ENCODE assay signal across 27 cellular contexts in genomic region chr17:79902146-79902791, GRCh38.
DNase-seq lines count a peak whose midpoint lies in the region; ATAC-seq, FAIRE-seq and TF ChIP-seq lines count a peak whose summit lies in the region.
"Had no signal": no experiment of that assay in that cellular context is flagged by ENCODE, and none has a peak within 500 bp of the region (broad histone marks: within the 10 kb centered on the region; RNA-seq: fewer than 3 reads in every experiment).

No MANE protein-coding gene starts in this region.

- TF ChIP-seq CTCF in natural killer cell (IDR thresholded peaks at IDR 0.05) (no peak), NB4 (IDR thresholded peaks at IDR 0.05; ENCODE audit: low read depth, low read length) (no peak), H1 (IDR thresholded peaks at IDR 0.05; ENCODE audit: control extremely low read depth in 1 of 3, insufficient read depth in 1 of 3, low read depth in 1 of 3, low read length in 3 of 3) (no peak)

- H3K4ac ChIP-seq in H1 (replicated peaks; ENCODE audit: insufficient read length, low read depth, low read length): no peak overlapping the region

- H3K9me3 Mint-ChIP-seq in natural killer cell treated with Interleukin-12 subunit alpha and Interleukin-12 subunit beta and Interleukin-15 and Interleukin-18, amount 100 ng/mL, for 72 hours: no peaks in the 10 kb centered on the region
- no peaks in the 10 kb centered on the region for H3K9me3 Mint-ChIP-seq in natural killer cell
- H3K9me3 Mint-ChIP-seq: activated T-cell treated with anti-CD3 and anti-CD28 coated beads, Interleukin-2, amount 50 U/mL, for 4 hours had no signal

- TF ChIP-seq EP300 in H1 (IDR thresholded peaks at IDR 0.05; ENCODE audit: borderline replicate concordance in 1 of 2, low read depth in 2 of 2, low read length in 2 of 2): no peak

- no peaks in the 10 kb centered on the region for H3K9me3 ChIP-seq in H1 (ENCODE audit: insufficient read depth in 2 of 2, low read depth in 1 of 2, low read length in 1 of 2)
- H3K9me3 ChIP-seq: lower lobe of right lung had no signal

- H3K4me1 Mint-ChIP-seq in natural killer cell treated with Interleukin-12 subunit alpha and Interleukin-12 subunit beta and Interleukin-15 and Interleukin-18, amount 100 ng/mL, for 72 hours (ENCODE audit: low read depth in 2 of 2): no peaks in the 10 kb centered on the region
- H3K4me1 Mint-ChIP-seq in natural killer cell: no peaks in the 10 kb centered on the region
- H3K4me1 Mint-ChIP-seq: IgD-negative memory B cell had no signal

- H3K4me1 ChIP-seq in H1 (replicated peaks in 1 of 4; ENCODE audit: control insufficient read depth in 3 of 4, insufficient read depth in 4 of 4, low read length in 3 of 4): peaks cover 0 to 5% (median 0%) of the 10 kb centered on the region in 4 experiments; a peak in 2 of 7 replicates
- H3K4me1 ChIP-seq: BLaER1, lower lobe of right lung, neural progenitor cell, parathyroid adenoma, right atrium auricular region had no signal

- H4K20me1 ChIP-seq in H1 (replicated peaks in 1 of 2; ENCODE audit: control insufficient read depth in 1 of 2, insufficient read depth in 2 of 2, low read length in 2 of 2): no peaks in the 10 kb centered on the region
- H4K20me1 ChIP-seq: BLaER1 had no signal

- intact Hi-C loops in natural killer cell (cut with micrococcal nuclease): no loop called here

- no peak overlapping the region for H2BK20ac ChIP-seq in H1 (ENCODE audit: low read length)

- H3K79me1 ChIP-seq in H1 (ENCODE audit: low read depth, low read length): no peaks in the 10 kb centered on the region

- H3K23ac ChIP-seq in H1 (ENCODE audit: insufficient read length): no peak overlapping the region

- TF ChIP-seq RAD21 in H1 (IDR thresholded peaks at IDR 0.05 in 1 of 2, conservative IDR thresholded peaks at IDR 0.05 in 1 of 2; ENCODE audit: low read depth in 2 of 2, low read length in 2 of 2): no peak

- no peak overlapping the region for H2BK120ac ChIP-seq in H1 (replicated peaks; ENCODE audit: low read depth, low read length)

- no peak overlapping the region for H4K8ac ChIP-seq in H1 (ENCODE audit: extremely low read depth, insufficient read depth, low read length)

- no peak overlapping the region for H3K27ac Mint-ChIP-seq in natural killer cell treated with Interleukin-12 subunit alpha and Interleukin-12 subunit beta and Interleukin-15 and Interleukin-18, amount 100 ng/mL, for 72 hours
- no peak overlapping the region for H3K27ac Mint-ChIP-seq in natural killer cell
- H3K27ac Mint-ChIP-seq: IgD-negative memory B cell, neural progenitor cell had no signal

- POLR2A ChIA-PET in H1 (lab: Charles Lee; ENCODE audit: partially characterized antibody): no interaction called here

- H3K9ac ChIP-seq in H1 (replicated peaks in 1 of 4; ENCODE audit: extremely low read depth in 1 of 4, low read depth in 3 of 4, low read length in 3 of 4): no peak overlapping the region
- H3K9ac ChIP-seq: BLaER1, GM23248, neural progenitor cell, parathyroid adenoma had no signal

- peak; percentile 31 for DNase-seq in natural killer cell treated with Interleukin-12 subunit alpha and Interleukin-12 subunit beta and Interleukin-15 and Interleukin-18, amount 100 ng/mL, for 72 hours (ENCODE audit: low spot score)
- DNase-seq in natural killer cell: no peak
- DNase-seq in NB4 (ENCODE audit: low read depth): peak; percentile 22
- no peak for DNase-seq in H1 (ENCODE audit: low read depth in 1 of 2, low spot score in 2 of 2)
- no peak for DNase-seq in activated gamma-delta T cell (lab: John Stamatoyannopoulos, UW)
- no peak for DNase-seq in NCI-H1694 treated with DMSO at 0.1 percent for 48 hours (lab: John Stamatoyannopoulos, UW)
- DNase-seq: activated CD4-positive, alpha-beta T cell treated with anti-CD3 and anti-CD28 coated beads for 4 hours; activated naive CD4-positive, alpha-beta T cell treated with Interleukin-2 at 50 U/mL for 16 hours; activated T-cell treated with anti-CD3 and anti-CD28 coated beads, Interleukin-2, amount 50 U/mL, for 4 hours; amniotic stem cell; brain microvascular endothelial cell; COR-L47; GM23248; lower lobe of right lung; MV-4-11; NCI-H1930; NCI-H226; NCI-H748 treated with DMSO at 0.1 percent for 48 hours; Right ventricle myocardium superior had no signal

- no peak overlapping the region for H3K4me3 Mint-ChIP-seq in natural killer cell treated with Interleukin-12 subunit alpha and Interleukin-12 subunit beta and Interleukin-15 and Interleukin-18, amount 100 ng/mL, for 72 hours
- H3K4me3 Mint-ChIP-seq in natural killer cell: no peak overlapping the region
- H3K4me3 Mint-ChIP-seq: activated T-cell treated with anti-CD3 and anti-CD28 coated beads, Interleukin-2, amount 50 U/mL, for 4 hours; neural progenitor cell had no signal

- H3K4me2 ChIP-seq in H1 (ENCODE audit: insufficient read depth in 1 of 2, low read depth in 2 of 2, low read length in 2 of 2): no peak overlapping the region
- H3K4me2 ChIP-seq: BLaER1, neural progenitor cell had no signal

- no peaks in the 10 kb centered on the region for H3K79me2 ChIP-seq in H1 (ENCODE audit: control insufficient read depth in 1 of 2, insufficient read depth in 2 of 2, low read length in 2 of 2)
- H3K79me2 ChIP-seq: parathyroid adenoma had no signal

- H3K36me3 ChIP-seq in H1 (ENCODE audit: control insufficient read depth in 2 of 4, insufficient read depth in 4 of 4, low read length in 3 of 4): no peaks in the 10 kb centered on the region
- H3K36me3 ChIP-seq: BLaER1, brain microvascular endothelial cell, lower lobe of right lung, neural progenitor cell, right atrium auricular region had no signal

- no peak overlapping the region for H2AK5ac ChIP-seq in H1 (ENCODE audit: low read depth, low read length)

- H3K36me3 Mint-ChIP-seq in natural killer cell treated with Interleukin-12 subunit alpha and Interleukin-12 subunit beta and Interleukin-15 and Interleukin-18, amount 100 ng/mL, for 72 hours: no peaks in the 10 kb centered on the region
- no peaks in the 10 kb centered on the region for H3K36me3 Mint-ChIP-seq in natural killer cell
- H3K36me3 Mint-ChIP-seq: IgD-negative memory B cell, neural progenitor cell had no signal

- H4K5ac ChIP-seq in H1 (ENCODE audit: insufficient read length, low read depth, low read length): no peak overlapping the region

- peak overlapping the region; percentile 63 for H2BK12ac ChIP-seq in H1 (ENCODE audit: low read depth, low read length)

- TF ChIP-seq POLR2A in NB4 (IDR thresholded peaks at IDR 0.05; ENCODE audit: extremely low read depth, insufficient read length) (no peak), H1 (IDR thresholded peaks at IDR 0.05; ENCODE audit: control extremely low read depth in 1 of 2, low read depth in 2 of 2, low read length in 2 of 2) (no peak)

- no peaks in the 10 kb centered on the region for H3K23me2 ChIP-seq in H1 (ENCODE audit: low read depth, low read length)

- FAIRE-seq in H1 (lab: Jason Lieb, UNC): no peak
- FAIRE-seq: G401.6 had no signal

- no peak overlapping the region for H4K91ac ChIP-seq in H1 (replicated peaks; ENCODE audit: insufficient read length, low read length)

- ATAC-seq in natural killer cell treated with Interleukin-12 subunit alpha and Interleukin-12 subunit beta and Interleukin-15 and Interleukin-18, amount 100 ng/mL, for 72 hours: no peak
- ATAC-seq in natural killer cell (no peak), HG02938 (IDR thresholded peaks at IDR 0.05; ENCODE audit: unreplicated experiment) (no peak), HG03108 (IDR thresholded peaks at IDR 0.05; ENCODE audit: unreplicated experiment) (no peak)
- ATAC-seq: activated T-cell treated with anti-CD3 and anti-CD28 coated beads, Interleukin-2, amount 50 U/mL, for 4 hours; lower lobe of right lung had no signal

- H3K56ac ChIP-seq in H1 (replicated peaks; ENCODE audit: insufficient read length, low read depth, low read length): no peak overlapping the region

- peaks cover 9 to 25% of the 10 kb centered on the region in 2 donors for H3K27me3 Mint-ChIP-seq in natural killer cell treated with Interleukin-12 subunit alpha and Interleukin-12 subunit beta and Interleukin-15 and Interleukin-18, amount 100 ng/mL, for 72 hours
- H3K27me3 Mint-ChIP-seq in natural killer cell (ENCODE audit: low read depth in 2 of 2): peaks cover 17 to 20% of the 10 kb centered on the region in 2 donors

- no peak overlapping the region for H2BK15ac ChIP-seq in H1 (ENCODE audit: low read length)

- no peaks in the 10 kb centered on the region; a peak in 2 of 7 replicates for H3K27me3 ChIP-seq in H1 (replicated peaks in 1 of 4; ENCODE audit: control insufficient read depth in 3 of 4, extremely low read depth in 1 of 4, insufficient read depth in 3 of 4, low read length in 3 of 4)
- H3K27me3 ChIP-seq: BLaER1, brain microvascular endothelial cell, right atrium auricular region had no signal

- H3K4me3 ChIP-seq in NB4 (ENCODE audit: low read depth, low read length) (no peak overlapping the region), H1 (ENCODE audit: extremely low read depth in 1 of 4, insufficient read depth in 2 of 4, low read depth in 3 of 4, low read length in 4 of 4) (no peak overlapping the region; a peak in 1 of 8 replicates)
- H3K4me3 ChIP-seq: BLaER1, GM23248, lower lobe of right lung, neural progenitor cell, right atrium auricular region had no signal

- H2AFZ ChIP-seq in H1 (ENCODE audit: low read length): 0 out of 2 replicates have a peak overlapping the region, but pooled peaks have one; percentile 44
- H2AFZ ChIP-seq: GM23248, neural progenitor cell, parathyroid adenoma had no signal

- WGBS in H1 (ENCODE audit: extremely low coverage in 1 of 2, insufficient coverage in 1 of 2, insufficient read length in 1 of 2, insufficient replicate concordance in 2 of 2, low coverage in 1 of 2, low lambda C conversion rate in 2 of 2, missing lambda C conversion rate in 1 of 2), 2 experiments: 88% methylated on average over 10 of the region's 10 CpGs; no CpG with 5 or more reads in 1 of the 2 experiments

- CTCF ChIA-PET in H1 (lab: Charles Lee; ENCODE audit: partially characterized antibody): interaction anchor here (1.5 to 2.4 kb wide), 6 partner anchors 11 to 156 kb away, joined by 5 to 9 read pairs (median 7); no protein-coding TSS in a partner anchor

- H3K14ac ChIP-seq in H1 (ENCODE audit: insufficient read length): no peak overlapping the region

- H3K18ac ChIP-seq in H1 (ENCODE audit: extremely low read depth, low read length): no peak overlapping the region; the same call in 1 of the 2 replicates

- no peak overlapping the region for H3K27ac ChIP-seq in H1 (ENCODE audit: low read depth, low read length)
- H3K27ac ChIP-seq: BLaER1, brain microvascular endothelial cell, GM23248, lower lobe of right lung, neural progenitor cell, parathyroid adenoma, right atrium auricular region had no signal

- H2BK5ac ChIP-seq in H1 (ENCODE audit: low read depth, low read length): no peak overlapping the region

TF ChIP-seq in H1, 55 proteins besides CTCF, POLR2A, EP300 and RAD21:
- TF ChIP-seq CHD1 (IDR thresholded peaks at IDR 0.05; ENCODE audit: low read depth, low read length): no peak
- TF ChIP-seq CHD2 (IDR thresholded peaks at IDR 0.05; ENCODE audit: low read length): no peak
- no peak for TF ChIP-seq NANOG (IDR thresholded peaks at IDR 0.05; ENCODE audit: insufficient read depth, low read depth, low read length, poor library complexity, severe bottlenecking)
- peak; percentile 88 for TF ChIP-seq CEBPB (IDR thresholded peaks at IDR 0.05; ENCODE audit: low read depth, low read length)

Comparison
In these comparisons a context has a peak if more than half of its experiments do, and no peak if none do; other contexts are left out.
1. DNase-seq: peak in natural killer cell treated with Interleukin-12 subunit alpha and Interleukin-12 subunit beta and Interleukin-15 and Interleukin-18, amount 100 ng/mL, for 72 hours (single experiment) and NB4 (single experiment); none in natural killer cell (single experiment), H1 (0 of 2), activated gamma-delta T cell (single experiment) and NCI-H1694 treated with DMSO at 0.1 percent for 48 hours (single experiment).